ENCODE assay signal across 13 cellular contexts in genomic region chr16:11218324-11218962, GRCh38. TPM values are rescaled to one million over a fixed set of nuclear protein-coding genes. Genes with fewer than 3 reads are reported as not detected.
DNase-seq lines count a peak whose midpoint lies in the region; ATAC-seq and TF ChIP-seq lines count a peak whose summit lies in the region.
"Had no signal": no experiment of that assay in that cellular context is flagged by ENCODE, and none has a peak within 500 bp of the region (broad histone marks: within the 10 kb centered on the region; RNA-seq: fewer than 3 reads in every experiment).

No MANE protein-coding gene starts in this region.

- H3K27ac Mint-ChIP-seq in T-helper 2 cell treated with Interferon-gamma antibody and Interleukin-4, amounts not matched to agents 5 μg/mL and 100 μg/mL, for 36 hours: peak overlapping the region; percentile 55
- no peak overlapping the region for H3K27ac Mint-ChIP-seq in glutamatergic neuron (ENCODE audit: unreplicated experiment)

- H3K27ac ChIP-seq in left ventricle myocardium inferior (replicated peaks): no peak overlapping the region
- H3K27ac ChIP-seq: body of pancreas had no signal

- peaks cover 31% of the 10 kb centered on the region for H3K9me3 Mint-ChIP-seq in T-helper 2 cell treated with Interferon-gamma antibody and Interleukin-4, amounts not matched to agents 5 μg/mL and 100 μg/mL, for 36 hours
- H3K9me3 Mint-ChIP-seq in glutamatergic neuron (ENCODE audit: unreplicated experiment): peaks cover 5% of the 10 kb centered on the region

- H3K36me3 Mint-ChIP-seq in T-helper 2 cell treated with Interferon-gamma antibody and Interleukin-4, amounts not matched to agents 5 μg/mL and 100 μg/mL, for 36 hours (ENCODE audit: low read depth): peaks cover 21% of the 10 kb centered on the region
- no peaks in the 10 kb centered on the region for H3K36me3 Mint-ChIP-seq in glutamatergic neuron (ENCODE audit: unreplicated experiment)

- H3K4me1 ChIP-seq in left ventricle myocardium inferior: no peaks in the 10 kb centered on the region
- H3K4me1 ChIP-seq: body of pancreas had no signal

- H3K4me3 ChIP-seq in left ventricle myocardium inferior: no peak overlapping the region
- H3K4me3 ChIP-seq: body of pancreas had no signal

- no peak for ATAC-seq in Right ventricle myocardium inferior
- ATAC-seq in GM19324 (IDR thresholded peaks at IDR 0.05; ENCODE audit: low FRiP score, unreplicated experiment): no peak
- ATAC-seq: body of pancreas; naive thymus-derived CD4-positive, alpha-beta T cell had no signal

- peak; percentile 43 for TF ChIP-seq CTCF in left ventricle myocardium inferior (IDR thresholded peaks at IDR 0.05; ENCODE audit: borderline replicate concordance)
- peak; percentile 89 for TF ChIP-seq CTCF in glutamatergic neuron (IDR thresholded peaks at IDR 0.05; ENCODE audit: partially characterized antibody, unreplicated experiment)

- H3K27me3 ChIP-seq in left ventricle myocardium inferior (ENCODE audit: low read depth): peaks cover under 1% of the 10 kb centered on the region
- H3K27me3 ChIP-seq: body of pancreas had no signal

- H3K4me1 Mint-ChIP-seq in T-helper 2 cell treated with Interferon-gamma antibody and Interleukin-4, amounts not matched to agents 5 μg/mL and 100 μg/mL, for 36 hours (ENCODE audit: low read depth): peaks cover 29% of the 10 kb centered on the region
- no peaks in the 10 kb centered on the region for H3K4me1 Mint-ChIP-seq in glutamatergic neuron (ENCODE audit: low read depth, unreplicated experiment)

- no peaks in the 10 kb centered on the region for H3K36me3 ChIP-seq in left ventricle myocardium inferior

- intact Hi-C loops in left ventricle myocardium inferior (cut with micrococcal nuclease) (no loop called here), Right ventricle myocardium inferior (cut with DNase I) (no loop called here)

- DNase-seq in left ventricle myocardium inferior (no peak), Right ventricle myocardium inferior (ENCODE audit: missing footprints) (no peak), glutamatergic neuron (no peak), NCI-H510A treated with DMSO at 0.1 percent for 48 hours (lab: John Stamatoyannopoulos, UW) (no peak), NCI-H128 (lab: John Stamatoyannopoulos, UW; ENCODE audit: unreplicated experiment) (no peak), iPS-NIHi7 (ENCODE audit: extremely low spot score) (no peak)
- DNase-seq in T-helper 2 cell treated with Interferon-gamma antibody and Interleukin-4, amounts not matched to agents 5 μg/mL and 100 μg/mL, for 36 hours (ENCODE audit: low spot score): no peak
- DNase-seq: activated CD4-positive, alpha-beta memory T cell treated with anti-CD3 and anti-CD28 coated beads, Interleukin-2, amount 10 ng/mL, durations not matched to agents 7 days and 5 days; CD4-positive, alpha-beta memory T cell; head of caudate nucleus; naive thymus-derived CD4-positive, alpha-beta T cell had no signal

- peaks cover 37% of the 10 kb centered on the region for H3K9me3 ChIP-seq in left ventricle myocardium inferior (replicated peaks)

- no peaks in the 10 kb centered on the region for H3K27me3 Mint-ChIP-seq in T-helper 2 cell treated with Interferon-gamma antibody and Interleukin-4, amounts not matched to agents 5 μg/mL and 100 μg/mL, for 36 hours (ENCODE audit: low read depth)
- H3K27me3 Mint-ChIP-seq in glutamatergic neuron (ENCODE audit: unreplicated experiment): peaks cover 7% of the 10 kb centered on the region
- H3K27me3 Mint-ChIP-seq: activated CD4-positive, alpha-beta memory T cell treated with anti-CD3 and anti-CD28 coated beads, Interleukin-2, amount 10 ng/mL, durations not matched to agents 7 days and 5 days; CD4-positive, alpha-beta memory T cell; naive thymus-derived CD4-positive, alpha-beta T cell had no signal

- no peak overlapping the region for H3K4me3 Mint-ChIP-seq in T-helper 2 cell treated with Interferon-gamma antibody and Interleukin-4, amounts not matched to agents 5 μg/mL and 100 μg/mL, for 36 hours
- no peak overlapping the region for H3K4me3 Mint-ChIP-seq in glutamatergic neuron (ENCODE audit: unreplicated experiment)
- H3K4me3 Mint-ChIP-seq: activated CD4-positive, alpha-beta memory T cell treated with anti-CD3 and anti-CD28 coated beads, Interleukin-2, amount 10 ng/mL, durations not matched to agents 7 days and 5 days; CD4-positive, alpha-beta memory T cell had no signal

RNA-seq across cellular contexts. Expression of gene SOCS1, which starts 37.6 kb away (rescaled TPM):
- total RNA-seq in left ventricle myocardium inferior (2.9 TPM), Right ventricle myocardium inferior (6.0 TPM), glutamatergic neuron (ENCODE audit: unreplicated experiment) (11.1 TPM)

RNA-seq across cellular contexts. Expression of gene TNP2, which starts 50.7 kb away (rescaled TPM):
- total RNA-seq in left ventricle myocardium inferior: not detected
- not detected for total RNA-seq in Right ventricle myocardium inferior
- not detected for total RNA-seq in glutamatergic neuron (ENCODE audit: unreplicated experiment)
- total RNA-seq: activated CD4-positive, alpha-beta memory T cell treated with anti-CD3 and anti-CD28 coated beads, Interleukin-2, amount 10 ng/mL, durations not matched to agents 7 days and 5 days; body of pancreas; CD4-positive, alpha-beta memory T cell; naive thymus-derived CD4-positive, alpha-beta T cell had no signal

RNA-seq across cellular contexts. Expression of gene PRM3, which starts 55.0 kb away (rescaled TPM):
- not detected for total RNA-seq in left ventricle myocardium inferior
- total RNA-seq in Right ventricle myocardium inferior: not detected
- total RNA-seq in glutamatergic neuron (ENCODE audit: unreplicated experiment): not detected
- total RNA-seq: activated CD4-positive, alpha-beta memory T cell treated with anti-CD3 and anti-CD28 coated beads, Interleukin-2, amount 10 ng/mL, durations not matched to agents 7 days and 5 days; body of pancreas; CD4-positive, alpha-beta memory T cell; naive thymus-derived CD4-positive, alpha-beta T cell had no signal

RNA-seq across cellular contexts. Expression of gene PRM2, which starts 57.8 kb away (rescaled TPM):
- not detected for total RNA-seq in left ventricle myocardium inferior
- not detected for total RNA-seq in Right ventricle myocardium inferior
- total RNA-seq in glutamatergic neuron (ENCODE audit: unreplicated experiment): not detected
- total RNA-seq: activated CD4-positive, alpha-beta memory T cell treated with anti-CD3 and anti-CD28 coated beads, Interleukin-2, amount 10 ng/mL, durations not matched to agents 7 days and 5 days; body of pancreas; CD4-positive, alpha-beta memory T cell; naive thymus-derived CD4-positive, alpha-beta T cell had no signal
